In the genomic region with DNA sequence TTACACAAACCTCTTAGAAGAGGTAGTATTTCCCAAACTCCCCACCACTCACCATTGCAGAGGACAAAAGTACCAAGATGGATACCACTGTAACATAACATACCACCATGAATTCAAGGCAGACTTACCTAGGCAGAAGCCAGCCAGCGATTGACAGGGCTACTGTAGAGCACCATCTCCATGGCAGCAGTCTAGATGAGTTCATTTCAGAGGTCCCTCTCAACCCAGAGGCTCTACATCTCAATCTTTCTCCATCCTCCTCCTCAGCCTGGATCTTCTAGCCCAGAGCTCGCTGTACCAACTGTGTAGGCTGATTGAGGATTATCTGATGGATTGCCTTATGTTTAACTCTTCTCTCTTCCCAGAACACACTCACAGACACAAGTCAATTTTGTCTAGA, we compare ENCODE assay signal across 1 cellular context.
TF ChIP-seq lines count a peak whose summit lies in the region.

No MANE protein-coding gene starts in this region.

TF ChIP-seq in A549, 52 proteins besides CTCF, POLR2A, EP300 and RAD21:
- TF ChIP-seq RARB (CRISPR knock-in tag; IDR thresholded peaks at IDR 0.05) (no peak), PHF8 (IDR thresholded peaks at IDR 0.05; ENCODE audit: borderline replicate concordance, low read depth) (no peak), MAFK (IDR thresholded peaks at IDR 0.05; ENCODE audit: partially characterized antibody) (no peak), ZFP36 (IDR thresholded peaks at IDR 0.05; ENCODE audit: borderline replicate concordance, partially characterized antibody) (no peak), ZNF302 (CRISPR knock-in tag; IDR thresholded peaks at IDR 0.05) (no peak), CBX2 (IDR thresholded peaks at IDR 0.05; ENCODE audit: borderline replicate concordance, low read depth) (no peak), HOXB5 (CRISPR knock-in tag; IDR thresholded peaks at IDR 0.05) (no peak), CBX8 (IDR thresholded peaks at IDR 0.05) (no peak), NR3C1 (IDR thresholded peaks at IDR 0.05) (no peak)
- TF ChIP-seq, protein P1, sequence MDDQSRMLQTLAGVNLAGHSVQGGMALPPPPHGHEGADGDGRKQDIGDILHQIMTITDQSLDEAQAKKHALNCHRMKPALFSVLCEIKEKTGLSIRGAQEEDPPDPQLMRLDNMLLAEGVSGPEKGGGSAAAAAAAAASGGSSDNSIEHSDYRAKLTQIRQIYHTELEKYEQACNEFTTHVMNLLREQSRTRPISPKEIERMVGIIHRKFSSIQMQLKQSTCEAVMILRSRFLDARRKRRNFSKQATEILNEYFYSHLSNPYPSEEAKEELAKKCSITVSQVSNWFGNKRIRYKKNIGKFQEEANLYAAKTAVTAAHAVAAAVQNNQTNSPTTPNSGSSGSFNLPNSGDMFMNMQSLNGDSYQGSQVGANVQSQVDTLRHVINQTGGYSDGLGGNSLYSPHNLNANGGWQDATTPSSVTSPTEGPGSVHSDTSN (IDR thresholded peaks at IDR 0.05): no peak
- TF ChIP-seq, protein P2, sequence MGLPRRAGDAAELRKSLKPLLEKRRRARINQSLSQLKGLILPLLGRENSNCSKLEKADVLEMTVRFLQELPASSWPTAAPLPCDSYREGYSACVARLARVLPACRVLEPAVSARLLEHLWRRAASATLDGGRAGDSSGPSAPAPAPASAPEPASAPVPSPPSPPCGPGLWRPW (IDR thresholded peaks at IDR 0.05): no peak
- TF ChIP-seq, protein P3, sequence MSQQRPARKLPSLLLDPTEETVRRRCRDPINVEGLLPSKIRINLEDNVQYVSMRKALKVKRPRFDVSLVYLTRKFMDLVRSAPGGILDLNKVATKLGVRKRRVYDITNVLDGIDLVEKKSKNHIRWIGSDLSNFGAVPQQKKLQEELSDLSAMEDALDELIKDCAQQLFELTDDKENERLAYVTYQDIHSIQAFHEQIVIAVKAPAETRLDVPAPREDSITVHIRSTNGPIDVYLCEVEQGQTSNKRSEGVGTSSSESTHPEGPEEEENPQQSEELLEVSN (IDR thresholded peaks at IDR 0.05; ENCODE audit: borderline replicate concordance, low read depth): no peak
- TF ChIP-seq, protein P4, sequence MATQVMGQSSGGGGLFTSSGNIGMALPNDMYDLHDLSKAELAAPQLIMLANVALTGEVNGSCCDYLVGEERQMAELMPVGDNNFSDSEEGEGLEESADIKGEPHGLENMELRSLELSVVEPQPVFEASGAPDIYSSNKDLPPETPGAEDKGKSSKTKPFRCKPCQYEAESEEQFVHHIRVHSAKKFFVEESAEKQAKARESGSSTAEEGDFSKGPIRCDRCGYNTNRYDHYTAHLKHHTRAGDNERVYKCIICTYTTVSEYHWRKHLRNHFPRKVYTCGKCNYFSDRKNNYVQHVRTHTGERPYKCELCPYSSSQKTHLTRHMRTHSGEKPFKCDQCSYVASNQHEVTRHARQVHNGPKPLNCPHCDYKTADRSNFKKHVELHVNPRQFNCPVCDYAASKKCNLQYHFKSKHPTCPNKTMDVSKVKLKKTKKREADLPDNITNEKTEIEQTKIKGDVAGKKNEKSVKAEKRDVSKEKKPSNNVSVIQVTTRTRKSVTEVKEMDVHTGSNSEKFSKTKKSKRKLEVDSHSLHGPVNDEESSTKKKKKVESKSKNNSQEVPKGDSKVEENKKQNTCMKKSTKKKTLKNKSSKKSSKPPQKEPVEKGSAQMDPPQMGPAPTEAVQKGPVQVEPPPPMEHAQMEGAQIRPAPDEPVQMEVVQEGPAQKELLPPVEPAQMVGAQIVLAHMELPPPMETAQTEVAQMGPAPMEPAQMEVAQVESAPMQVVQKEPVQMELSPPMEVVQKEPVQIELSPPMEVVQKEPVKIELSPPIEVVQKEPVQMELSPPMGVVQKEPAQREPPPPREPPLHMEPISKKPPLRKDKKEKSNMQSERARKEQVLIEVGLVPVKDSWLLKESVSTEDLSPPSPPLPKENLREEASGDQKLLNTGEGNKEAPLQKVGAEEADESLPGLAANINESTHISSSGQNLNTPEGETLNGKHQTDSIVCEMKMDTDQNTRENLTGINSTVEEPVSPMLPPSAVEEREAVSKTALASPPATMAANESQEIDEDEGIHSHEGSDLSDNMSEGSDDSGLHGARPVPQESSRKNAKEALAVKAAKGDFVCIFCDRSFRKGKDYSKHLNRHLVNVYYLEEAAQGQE (IDR thresholded peaks at IDR 0.05): no peak
